Comparison of ENCODE assay signal across 11 cellular contexts in the genomic region with DNA sequence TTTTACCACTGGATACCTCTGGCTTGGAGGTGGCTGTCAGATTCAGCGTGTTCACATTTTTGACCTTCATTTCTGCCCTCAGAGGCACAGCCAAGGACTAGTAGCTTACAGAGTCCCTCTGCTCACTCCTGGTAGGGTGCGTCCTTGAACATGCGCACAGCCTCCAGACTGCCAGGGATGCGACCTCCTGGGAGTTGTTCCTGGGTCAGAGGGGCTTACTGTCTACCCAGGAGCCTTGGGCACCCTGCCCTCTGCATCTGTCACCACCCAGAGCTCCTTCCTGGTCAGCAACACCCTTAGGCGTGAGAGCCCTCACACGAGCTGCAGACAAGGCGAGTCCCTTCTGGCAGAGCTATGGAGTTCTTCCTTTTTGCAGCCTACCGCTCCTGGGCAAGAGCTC. TPM values are rescaled to one million over a fixed set of nuclear protein-coding genes. Genes with fewer than 3 reads are reported as not detected.
DNase-seq lines count a peak whose midpoint lies in the region; ATAC-seq and TF ChIP-seq lines count a peak whose summit lies in the region.
"Had no signal": no experiment of that assay in that cellular context is flagged by ENCODE, and none has a peak within 500 bp of the region (broad histone marks: within the 10 kb centered on the region; RNA-seq: fewer than 3 reads in every experiment).

No MANE protein-coding gene starts in this region.

- POLR2A ChIA-PET in WTC11 (lab: Charles Lee) = interaction anchor here (0.7 kb wide), 1 partner anchor 156 kb away, joined by 3 read pairs; no protein-coding TSS in a partner anchor

- TF ChIP-seq CTCF in WTC11 (IDR thresholded peaks at IDR 0.05) = no peak

- no peaks in the 10 kb centered on the region for H3K9me3 Mint-ChIP-seq in activated CD8-positive, alpha-beta memory T cell treated with anti-CD3 and anti-CD28 coated beads, Interleukin-2, amount 10 ng/mL, durations not matched to agents 7 days and 5 days (ENCODE audit: low read depth)
- no peaks in the 10 kb centered on the region for H3K9me3 Mint-ChIP-seq in WTC11
- no peaks in the 10 kb centered on the region for H3K9me3 Mint-ChIP-seq in stimulated activated effector memory CD8-positive, alpha-beta T cell treated with anti-CD3 and anti-CD28 coated beads, Interleukin-12 subunit alpha, Interleukin-12 subunit beta, amount 100 ng/mL, for 72 hours

- H3K36me3 Mint-ChIP-seq in activated CD8-positive, alpha-beta memory T cell treated with anti-CD3 and anti-CD28 coated beads, Interleukin-2, amount 10 ng/mL, durations not matched to agents 7 days and 5 days = peaks cover 11% of the 10 kb centered on the region
- H3K36me3 Mint-ChIP-seq in WTC11 = peaks cover 29% of the 10 kb centered on the region
- H3K36me3 Mint-ChIP-seq in stimulated activated effector memory CD8-positive, alpha-beta T cell treated with anti-CD3 and anti-CD28 coated beads, Interleukin-12 subunit alpha, Interleukin-12 subunit beta, amount 100 ng/mL, for 72 hours = peaks cover 53% of the 10 kb centered on the region

- peaks cover 46% of the 10 kb centered on the region for H3K4me1 Mint-ChIP-seq in activated CD8-positive, alpha-beta memory T cell treated with anti-CD3 and anti-CD28 coated beads, Interleukin-2, amount 10 ng/mL, durations not matched to agents 7 days and 5 days
- H3K4me1 Mint-ChIP-seq in WTC11 = peaks cover 23% of the 10 kb centered on the region
- H3K4me1 Mint-ChIP-seq in stimulated activated effector memory CD8-positive, alpha-beta T cell treated with anti-CD3 and anti-CD28 coated beads, Interleukin-12 subunit alpha, Interleukin-12 subunit beta, amount 100 ng/mL, for 72 hours = peaks cover 62% of the 10 kb centered on the region

- peak overlapping the region; percentile 85 for H3K4me3 Mint-ChIP-seq in activated CD8-positive, alpha-beta memory T cell treated with anti-CD3 and anti-CD28 coated beads, Interleukin-2, amount 10 ng/mL, durations not matched to agents 7 days and 5 days
- H3K4me3 Mint-ChIP-seq in WTC11 = peak overlapping the region; percentile 76
- peak overlapping the region; percentile 84 for H3K4me3 Mint-ChIP-seq in stimulated activated effector memory CD8-positive, alpha-beta T cell treated with anti-CD3 and anti-CD28 coated beads, Interleukin-12 subunit alpha, Interleukin-12 subunit beta, amount 100 ng/mL, for 72 hours

- intact Hi-C loops in left ventricle myocardium superior (cut with micrococcal nuclease) = no loop called here

- peak overlapping the region; percentile 2 for H3K27ac Mint-ChIP-seq in activated CD8-positive, alpha-beta memory T cell treated with anti-CD3 and anti-CD28 coated beads, Interleukin-2, amount 10 ng/mL, durations not matched to agents 7 days and 5 days
- peak overlapping the region; percentile 66 for H3K27ac Mint-ChIP-seq in WTC11
- peak overlapping the region; percentile 66 for H3K27ac Mint-ChIP-seq in stimulated activated effector memory CD8-positive, alpha-beta T cell treated with anti-CD3 and anti-CD28 coated beads, Interleukin-12 subunit alpha, Interleukin-12 subunit beta, amount 100 ng/mL, for 72 hours

- no peak for ATAC-seq in activated CD8-positive, alpha-beta memory T cell treated with anti-CD3 and anti-CD28 coated beads, Interleukin-2, amount 10 ng/mL, durations not matched to agents 7 days and 5 days
- no peak for ATAC-seq in WTC11
- peak; percentile 58 for ATAC-seq in left ventricle myocardium superior
- no peak for ATAC-seq in stimulated activated effector memory CD8-positive, alpha-beta T cell treated with anti-CD3 and anti-CD28 coated beads, Interleukin-12 subunit alpha, Interleukin-12 subunit beta, amount 100 ng/mL, for 72 hours
- no peak for ATAC-seq in GM21717 (IDR thresholded peaks at IDR 0.05; ENCODE audit: unreplicated experiment)
- ATAC-seq in HG02642 (IDR thresholded peaks at IDR 0.05; ENCODE audit: poor library complexity, unreplicated experiment) = no peak
- ATAC-seq: body of pancreas had no signal

- no peak for DNase-seq in activated CD8-positive, alpha-beta memory T cell treated with anti-CD3 and anti-CD28 coated beads, Interleukin-2, amount 10 ng/mL, durations not matched to agents 7 days and 5 days
- DNase-seq in activated CD8-positive, alpha-beta memory T cell treated with anti-CD3 and anti-CD28 coated beads, Interleukin-2, amount 50 U/mL, for 4 hours = no peak
- DNase-seq in WTC11 (ENCODE audit: low spot score) (no peak), left ventricle myocardium superior (no peak)
- DNase-seq in stimulated activated effector memory CD8-positive, alpha-beta T cell treated with anti-CD3 and anti-CD28 coated beads, Interleukin-12 subunit alpha, Interleukin-12 subunit beta, amount 100 ng/mL, for 72 hours (ENCODE audit: low spot score in 2 of 2) = no peak
- DNase-seq in effector CD4-positive, alpha-beta T cell = no peak
- DNase-seq: body of pancreas, NCI-H526 treated with DMSO at 0.1 percent for 48 hours, nucleus accumbens had no signal

- CTCF ChIA-PET in activated CD8-positive, alpha-beta memory T cell treated with anti-CD3 and anti-CD28 coated beads, Interleukin-2, amount 10 ng/mL, durations not matched to agents 7 days and 5 days (lab: Charles Lee) = interaction anchor here (0.6 to 19.9 kb wide), 12 partner anchors 8 to 351 kb away, joined by 3 to 275 read pairs (median 4); no protein-coding TSS in a partner anchor
- CTCF ChIA-PET in WTC11 (lab: Charles Lee) = interaction anchor here (0.5 to 3.1 kb wide), 3 partner anchors 8 to 624 kb away, joined by 3 to 17 read pairs (median 6); no protein-coding TSS in a partner anchor

- H3K27me3 Mint-ChIP-seq in activated CD8-positive, alpha-beta memory T cell treated with anti-CD3 and anti-CD28 coated beads, Interleukin-2, amount 10 ng/mL, durations not matched to agents 7 days and 5 days = no peaks in the 10 kb centered on the region
- H3K27me3 Mint-ChIP-seq in WTC11 (ENCODE audit: low read depth) = no peaks in the 10 kb centered on the region

TF ChIP-seq in WTC11, 78 proteins besides CTCF, POLR2A, EP300 and RAD21 (continues in another document):
- no peak for TF ChIP-seq OVOL2 (CRISPR knock-in tag; IDR thresholded peaks at IDR 0.05; ENCODE audit: borderline replicate concordance)
- no peak for TF ChIP-seq SMAD4 (CRISPR knock-in tag; IDR thresholded peaks at IDR 0.05)
- no peak for TF ChIP-seq E2F4 (CRISPR knock-in tag; IDR thresholded peaks at IDR 0.05; ENCODE audit: borderline replicate concordance, low read depth)
- no peak for TF ChIP-seq NFYB (CRISPR knock-in tag; conservative IDR thresholded peaks at IDR 0.05; ENCODE audit: low read depth)
- TF ChIP-seq ZMAT4 (CRISPR knock-in tag; IDR thresholded peaks at IDR 0.05) = no peak
- no peak for TF ChIP-seq ZNF317 (CRISPR knock-in tag; IDR thresholded peaks at IDR 0.05; ENCODE audit: borderline replicate concordance, low read depth)
- TF ChIP-seq, protein P1, sequence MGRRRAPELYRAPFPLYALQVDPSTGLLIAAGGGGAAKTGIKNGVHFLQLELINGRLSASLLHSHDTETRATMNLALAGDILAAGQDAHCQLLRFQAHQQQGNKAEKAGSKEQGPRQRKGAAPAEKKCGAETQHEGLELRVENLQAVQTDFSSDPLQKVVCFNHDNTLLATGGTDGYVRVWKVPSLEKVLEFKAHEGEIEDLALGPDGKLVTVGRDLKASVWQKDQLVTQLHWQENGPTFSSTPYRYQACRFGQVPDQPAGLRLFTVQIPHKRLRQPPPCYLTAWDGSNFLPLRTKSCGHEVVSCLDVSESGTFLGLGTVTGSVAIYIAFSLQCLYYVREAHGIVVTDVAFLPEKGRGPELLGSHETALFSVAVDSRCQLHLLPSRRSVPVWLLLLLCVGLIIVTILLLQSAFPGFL (CRISPR knock-in tag; IDR thresholded peaks at IDR 0.05; ENCODE audit: borderline replicate concordance) = no peak

RNA-seq across cellular contexts. Expression of gene SLX9, which starts 1.7 kb away (rescaled TPM):
- 10 to 100 TPM; 56.8 to 62.9 TPM for total RNA-seq in activated CD8-positive, alpha-beta memory T cell treated with anti-CD3 and anti-CD28 coated beads, Interleukin-2, amount 10 ng/mL, durations not matched to agents 7 days and 5 days
- total RNA-seq in WTC11 (2021) = 72.8 to 81.0 TPM (median 77.2 TPM) in 3 replicates
- 69.9 TPM for total RNA-seq in left ventricle myocardium superior

RNA-seq across cellular contexts. Expression of gene ITGB2, which starts 20.9 kb away (rescaled TPM):
- 100 to 1,000 TPM; 336 to 372 TPM for total RNA-seq in activated CD8-positive, alpha-beta memory T cell treated with anti-CD3 and anti-CD28 coated beads, Interleukin-2, amount 10 ng/mL, durations not matched to agents 7 days and 5 days
- total RNA-seq in WTC11 (2021) (1.0 to 1.5 TPM (median 1.5 TPM) in 3 replicates), left ventricle myocardium superior (26.5 TPM)

Comparison
In these comparisons a context has a peak if more than half of its experiments do, and no peak if none do; other contexts are left out.
1. H3K27ac Mint-ChIP-seq: peak in every context shown above with its lines; median percentile 66 in WTC11; 66 in stimulated activated effector memory CD8-positive, alpha-beta T cell treated with anti-CD3 and anti-CD28 coated beads, Interleukin-12 subunit alpha, Interleukin-12 subunit beta, amount 100 ng/mL, for 72 hours; 2 in activated CD8-positive, alpha-beta memory T cell treated with anti-CD3 and anti-CD28 coated beads, Interleukin-2, amount 10 ng/mL, durations not matched to agents 7 days and 5 days.
2. RNA of gene ITGB2, which starts 20.9 kb away (total RNA-seq): 336 to 372 TPM in activated CD8-positive, alpha-beta memory T cell treated with anti-CD3 and anti-CD28 coated beads, Interleukin-2, amount 10 ng/mL, durations not matched to agents 7 days and 5 days; 26.5 TPM in left ventricle myocardium superior (single experiment) and 1.0 to 1.5 TPM in WTC11; every median in the first group is over 10 times any median in the second.
3. Peak in every context shown above with its lines, with median percentiles within 50 percentile points of each other: H3K4me3 Mint-ChIP-seq.